16 cellular contexts compared by ENCODE assay signal in genomic region chr5:170773031-170773985, GRCh38. TPM values are rescaled to one million over a fixed set of nuclear protein-coding genes. Genes with fewer than 3 reads are reported as not detected.
DNase-seq lines count a peak whose midpoint lies in the region; ATAC-seq and TF ChIP-seq lines count a peak whose summit lies in the region.
"Had no signal": no experiment of that assay in that cellular context is flagged by ENCODE, and none has a peak within 500 bp of the region (broad histone marks: within the 10 kb centered on the region; RNA-seq: fewer than 3 reads in every experiment).

No MANE protein-coding gene starts in this region.

- H3K27ac Mint-ChIP-seq in H9, result peak overlapping the region; percentile 6 to 90 (median 26)
- H3K27ac Mint-ChIP-seq: CD14-positive monocyte had no signal

- ATAC-seq in body of pancreas, result peak; percentile 80
- ATAC-seq in left colon, result peak; percentile 90
- ATAC-seq in HG02623 (IDR thresholded peaks at IDR 0.05; ENCODE audit: unreplicated experiment), result no peak
- ATAC-seq: Panc1 had no signal

- no peak overlapping the region for H3K27ac ChIP-seq in H9 (ENCODE audit: insufficient read length, low read depth, low read length)
- H3K27ac ChIP-seq in body of pancreas, result peak overlapping the region in 3 of 4 donors; percentile 7 to 76 (median 36)
- no peak overlapping the region for H3K27ac ChIP-seq in trophoblast cell (ENCODE audit: low read depth, low read length)
- H3K27ac ChIP-seq in esophagus muscularis mucosa (replicated peaks in 1 of 4), result no peak overlapping the region

- no CpG with 5 or more reads among the region's 12 CpGs for WGBS in H9 (ENCODE audit: extremely low coverage, insufficient read length, low lambda C conversion rate)
- WGBS in body of pancreas, 2 donors, result 50 to 66% methylated on average over 11 to 12 of the region's 12 CpGs
- WGBS in trophoblast cell (ENCODE audit: extremely low coverage, insufficient coverage, insufficient read length), result no CpG with 5 or more reads among the region's 12 CpGs
- 90% methylated on average over 10 of the region's 12 CpGs for WGBS in esophagus muscularis mucosa

- intact Hi-C loops in body of pancreas (cut with DNase I) (no loop called here), left colon (cut with DNase I, micrococcal nuclease) (no loop called here), esophagus muscularis mucosa (cut with DNase I) (no loop called here)

- H3K18ac ChIP-seq in H9 (ENCODE audit: insufficient read length, low read depth, low read length) (peak overlapping the region; percentile 61), trophoblast cell (ENCODE audit: low read length) (peak overlapping the region; percentile 30)

- H3K79me1 ChIP-seq in H9 (ENCODE audit: insufficient read depth, low read depth, low read length, poor library complexity, severe bottlenecking) (no peaks in the 10 kb centered on the region), trophoblast cell (ENCODE audit: low read length) (peaks cover 18% of the 10 kb centered on the region)

- no peaks in the 10 kb centered on the region for H3K36me3 ChIP-seq in body of pancreas (replicated peaks in 1 of 2; ENCODE audit: insufficient read depth in 1 of 2, low read depth in 2 of 2)
- no peaks in the 10 kb centered on the region for H3K36me3 ChIP-seq in trophoblast cell (ENCODE audit: control insufficient read depth in 1 of 2, insufficient read depth in 2 of 2, low read length in 2 of 2)
- H3K36me3 ChIP-seq in esophagus muscularis mucosa, result no peaks in the 10 kb centered on the region

- H3K9me3 ChIP-seq in H9 (ENCODE audit: control insufficient read depth, low read depth, low read length) (no peaks in the 10 kb centered on the region), body of pancreas (no peaks in the 10 kb centered on the region), trophoblast cell (ENCODE audit: insufficient read depth, low read depth, low read length) (no peaks in the 10 kb centered on the region), esophagus muscularis mucosa (no peaks in the 10 kb centered on the region)

- H3K27me3 ChIP-seq in H9 (ENCODE audit: insufficient read depth, low read length), result no peaks in the 10 kb centered on the region
- no peaks in the 10 kb centered on the region for H3K27me3 ChIP-seq in body of pancreas
- H3K27me3 ChIP-seq in trophoblast cell (ENCODE audit: insufficient read depth, low read length), result no peaks in the 10 kb centered on the region
- H3K27me3 ChIP-seq in esophagus muscularis mucosa, result no peaks in the 10 kb centered on the region

- peaks cover 0 to 3% of the 10 kb centered on the region in 2 experiments; a peak in 1 of 5 replicates for H3K9me3 Mint-ChIP-seq in H9
- H3K9me3 Mint-ChIP-seq: CD14-positive monocyte had no signal

- H4K20me1 ChIP-seq in H9 (ENCODE audit: control insufficient read depth, insufficient read depth, insufficient read length), result no peaks in the 10 kb centered on the region

- no peaks in the 10 kb centered on the region for H3K79me2 ChIP-seq in H9 (ENCODE audit: insufficient read depth, low read length)
- no peaks in the 10 kb centered on the region for H3K79me2 ChIP-seq in trophoblast cell (ENCODE audit: control insufficient read depth, insufficient read depth, low read length, poor library complexity)

- no peak for TF ChIP-seq EP300 in esophagus muscularis mucosa (IDR thresholded peaks at IDR 0.05)

- H4K8ac ChIP-seq in H9 (replicated peaks; ENCODE audit: insufficient read length, low read depth, low read length), result no peak overlapping the region
- H4K8ac ChIP-seq in trophoblast cell (ENCODE audit: low read depth, low read length), result no peak overlapping the region

- H2BK120ac ChIP-seq in H9 (ENCODE audit: low read depth, low read length, poor library complexity, severe bottlenecking) (no peak overlapping the region), trophoblast cell (ENCODE audit: insufficient read depth, low read length, poor library complexity) (no peak overlapping the region)

- H3K9ac ChIP-seq in H9 (ENCODE audit: extremely low read depth, insufficient read length, low read length) (no peak overlapping the region), trophoblast cell (ENCODE audit: low read length) (no peak overlapping the region)

- H3K4me3 ChIP-seq in body of pancreas (no peak overlapping the region), trophoblast cell (ENCODE audit: low read depth, low read length) (no peak overlapping the region), esophagus muscularis mucosa (no peak overlapping the region)

- H3K14ac ChIP-seq in H9 (ENCODE audit: insufficient read depth, low read length) (peak overlapping the region; percentile 62; the same call in 1 of the 2 replicates), trophoblast cell (ENCODE audit: low read length) (no peak overlapping the region)

- peaks cover 38 to 39% of the 10 kb centered on the region in 2 experiments for H3K4me1 Mint-ChIP-seq in H9

- H3K36me3 Mint-ChIP-seq in H9 (ENCODE audit: insufficient read depth in 1 of 3, low read depth in 3 of 3), result peaks cover 0 to 3% (median 0%) of the 10 kb centered on the region in 3 experiments; a peak in 2 of 7 replicates
- H3K36me3 Mint-ChIP-seq: CD14-positive monocyte had no signal

- H4K5ac ChIP-seq in H9 (ENCODE audit: insufficient read length, low read depth, low read length), result no peak overlapping the region

- H2AFZ ChIP-seq in H9 (ENCODE audit: low read length) (no peak overlapping the region), trophoblast cell (ENCODE audit: insufficient read depth, low read length, poor library complexity) (no peak overlapping the region)

- H4K12ac ChIP-seq in trophoblast cell (ENCODE audit: low read depth, low read length), result no peak overlapping the region

- H3K4me3 Mint-ChIP-seq in H9, result peak overlapping the region in 1 of 2 experiments; percentile 15; a peak in 1 of 5 replicates
- H3K4me3 Mint-ChIP-seq: CD14-positive monocyte had no signal

- H3K23me2 ChIP-seq in H9 (ENCODE audit: insufficient read length, low read depth, low read length, poor library complexity, severe bottlenecking), result no peaks in the 10 kb centered on the region

- no peak overlapping the region for H3T11ph ChIP-seq in H9 (ENCODE audit: low read length)

- H3K4me2 ChIP-seq in H9 (ENCODE audit: insufficient read depth, insufficient read length, low read length), result no peak overlapping the region
- no peak overlapping the region for H3K4me2 ChIP-seq in trophoblast cell (ENCODE audit: low read length)

- no peak overlapping the region for H2BK12ac ChIP-seq in H9 (ENCODE audit: insufficient read length, low read depth, low read length)
- peak overlapping the region; percentile 32 for H2BK12ac ChIP-seq in trophoblast cell (ENCODE audit: low read length)

- H3K27me3 Mint-ChIP-seq in H9 (ENCODE audit: low read depth), result no peaks in the 10 kb centered on the region

- H2BK20ac ChIP-seq in H9 (ENCODE audit: low read depth, low read length, poor library complexity, severe bottlenecking), result no peak overlapping the region

- H3K4ac ChIP-seq in H9 (ENCODE audit: low read depth, low read length) (no peak overlapping the region), trophoblast cell (ENCODE audit: low read depth, low read length) (no peak overlapping the region)

- H2BK5ac ChIP-seq in H9 (ENCODE audit: insufficient read length, low read length), result no peak overlapping the region
- no peak overlapping the region for H2BK5ac ChIP-seq in trophoblast cell (ENCODE audit: low read depth, low read length, poor library complexity)

- peaks cover 6% of the 10 kb centered on the region; the same call in 1 of the 2 replicates for H3K4me1 ChIP-seq in H9 (ENCODE audit: insufficient read depth, low read length)
- H3K4me1 ChIP-seq in body of pancreas, result peaks cover 17% of the 10 kb centered on the region
- H3K4me1 ChIP-seq in trophoblast cell (ENCODE audit: control insufficient read depth in 1 of 2, insufficient read depth in 2 of 2, low read length in 2 of 2), result peaks cover 13 to 17% of the 10 kb centered on the region in 2 experiments
- peaks cover 0 to 3% (median 0%) of the 10 kb centered on the region in 4 donors for H3K4me1 ChIP-seq in esophagus muscularis mucosa

- no peak overlapping the region for H2AK5ac ChIP-seq in H9 (ENCODE audit: insufficient read length, low read length)
- H2AK5ac ChIP-seq in trophoblast cell (ENCODE audit: low read length), result peak overlapping the region; percentile 30

- no peak overlapping the region for H3K23ac ChIP-seq in H9 (ENCODE audit: insufficient read length, low read depth, low read length)
- no peak overlapping the region for H3K23ac ChIP-seq in trophoblast cell (ENCODE audit: low read length)

- H3K56ac ChIP-seq in H9 (ENCODE audit: insufficient read length, low read depth, low read length), result no peak overlapping the region

- TF ChIP-seq CTCF in H9 (conservative IDR thresholded peaks at IDR 0.05) (no peak), body of pancreas (IDR thresholded peaks at IDR 0.05) (peak in 1 of 7 experiments; percentile 10), esophagus muscularis mucosa (IDR thresholded peaks at IDR 0.05) (no peak)

- TF ChIP-seq POLR2A in body of pancreas (IDR thresholded peaks at IDR 0.05), result no peak
- no peak for TF ChIP-seq POLR2A in esophagus muscularis mucosa (IDR thresholded peaks at IDR 0.05; ENCODE audit: low read depth)

- DNase-seq in H9, result peak; percentile 64
- peak; percentile 31 to 92 (median 52) for DNase-seq in body of pancreas
- DNase-seq in left colon, result peak; percentile 21 to 72
- DNase-seq in trophoblast cell, result no peak
- no peak for DNase-seq in esophagus muscularis mucosa (ENCODE audit: extremely low spot score)
- DNase-seq in activated CD4-positive, alpha-beta T cell treated with anti-CD3 and anti-CD28 coated beads for 4 hours, result no peak
- no peak for DNase-seq in NCI-H524 treated with DMSO at 0.1 percent for 48 hours (lab: John Stamatoyannopoulos, UW)
- DNase-seq: COR-L47, KBM-7, NCI-H1048, NCI-H146, NCI-H748 treated with DMSO at 0.1 percent for 48 hours, Right ventricle myocardium superior had no signal

- H4K91ac ChIP-seq in H9 (ENCODE audit: insufficient read length, low read depth, low read length) (peak overlapping the region; percentile 80), trophoblast cell (ENCODE audit: low read depth, low read length) (peak overlapping the region; percentile 40)

- no peak overlapping the region for H2BK15ac ChIP-seq in H9 (ENCODE audit: low read depth, low read length)

RNA-seq across cellular contexts. Expression of gene GABRP, which starts 10.2 kb away (rescaled TPM):
- total RNA-seq in H9 (2021) (1.5 TPM in 2 replicates), body of pancreas (1 to 10 TPM in 1 of 2 donors, not detected in 1; 8.6 TPM), left colon (under 1 TPM in 1 of 2 donors, not detected in 1; 0.27 TPM), esophagus muscularis mucosa (under 1 TPM in 1 of 4 donors, not detected in 3; 0.42 TPM)
- polyA plus RNA-seq in trophoblast cell (2013), result 935 and 1,007 TPM in 2 replicates
- polyA plus RNA-seq: CD14-positive monocyte had no signal

Comparison
In these comparisons a context has a peak if more than half of its experiments do, and no peak if none do; other contexts are left out.
1. DNase-seq: peak in H9 (single experiment), body of pancreas (4 of 4) and left colon (2 of 2); none in trophoblast cell (0 of 2), esophagus muscularis mucosa (single experiment), activated CD4-positive, alpha-beta T cell treated with anti-CD3 and anti-CD28 coated beads for 4 hours (0 of 2) and NCI-H524 treated with DMSO at 0.1 percent for 48 hours (single experiment).
2. H3K27ac ChIP-seq: peak in body of pancreas (3 of 4); none in H9 (single experiment), trophoblast cell (single experiment) and esophagus muscularis mucosa (0 of 4).